1 cellular context compared by ENCODE assay signal in genomic region chr7:151708610-151709009, GRCh38.
TF ChIP-seq lines count a peak whose summit lies in the region.

No MANE protein-coding gene starts in this region.

TF ChIP-seq in IMR-90, 13 proteins besides CTCF, POLR2A, EP300 and RAD21 (continued from another document):
- TF ChIP-seq SMC3 (IDR thresholded peaks at IDR 0.05; ENCODE audit: low read depth, low read length) = no peak
- TF ChIP-seq FOS (IDR thresholded peaks at IDR 0.05; ENCODE audit: low read depth, low read length) = no peak
- TF ChIP-seq USF2 (IDR thresholded peaks at IDR 0.05; ENCODE audit: low read depth, low read length) = no peak
- TF ChIP-seq MAZ (IDR thresholded peaks at IDR 0.05; ENCODE audit: borderline replicate concordance, low read depth, low read length) = no peak
- no peak for TF ChIP-seq CHD1 (IDR thresholded peaks at IDR 0.05; ENCODE audit: low read depth, low read length)
- TF ChIP-seq NFE2L2 (IDR thresholded peaks at IDR 0.05; ENCODE audit: low read depth, low read length) = no peak
- no peak for TF ChIP-seq RCOR1 (IDR thresholded peaks at IDR 0.05; ENCODE audit: insufficient replicate concordance, low read length)
